Comparison of ENCODE assay signal across 1 cellular context in genomic region chr1:216500273-216500967, GRCh38.
TF ChIP-seq lines count a peak whose summit lies in the region.

No MANE protein-coding gene starts in this region.

TF ChIP-seq in A549, 52 proteins besides CTCF, POLR2A, EP300 and RAD21 (continued from another document):
- TF ChIP-seq RARB (CRISPR knock-in tag; IDR thresholded peaks at IDR 0.05) (no peak), RFX5 (IDR thresholded peaks at IDR 0.05) (no peak), FOXS1 (CRISPR knock-in tag; IDR thresholded peaks at IDR 0.05) (no peak), EHMT2 (IDR thresholded peaks at IDR 0.05; ENCODE audit: low read depth) (no peak), MYC (IDR thresholded peaks at IDR 0.05; ENCODE audit: borderline replicate concordance, low read length) (no peak)
TF ChIP-seq in A549: peak in this region for 1.
